In genomic region chr2:58715344-58715743, GRCh38 we compare ENCODE assay signal across 6 cellular contexts.
"Had no signal": no experiment of that assay in that cellular context is flagged by ENCODE, and none has a peak within 500 bp of the region (broad histone marks: within the 10 kb centered on the region; RNA-seq: fewer than 3 reads in every experiment).

No MANE protein-coding gene starts in this region.

- H3K27ac Mint-ChIP-seq: IgD-negative memory B cell had no signal

- H3K4me1 Mint-ChIP-seq: IgD-negative memory B cell had no signal

- H3K36me3 Mint-ChIP-seq: IgD-negative memory B cell had no signal

- DNase-seq: IMR-90, KBM-7 had no signal

- ATAC-seq: HepG2 had no signal

- H3K27ac ChIP-seq: HL-60 had no signal

- H3K9me3 Mint-ChIP-seq: IgD-negative memory B cell had no signal

- H3K4me3 Mint-ChIP-seq: IgD-negative memory B cell had no signal

- FAIRE-seq: HepG2, HTR-8/SVneo had no signal
